12 cellular contexts compared by ENCODE assay signal in the genomic region with DNA sequence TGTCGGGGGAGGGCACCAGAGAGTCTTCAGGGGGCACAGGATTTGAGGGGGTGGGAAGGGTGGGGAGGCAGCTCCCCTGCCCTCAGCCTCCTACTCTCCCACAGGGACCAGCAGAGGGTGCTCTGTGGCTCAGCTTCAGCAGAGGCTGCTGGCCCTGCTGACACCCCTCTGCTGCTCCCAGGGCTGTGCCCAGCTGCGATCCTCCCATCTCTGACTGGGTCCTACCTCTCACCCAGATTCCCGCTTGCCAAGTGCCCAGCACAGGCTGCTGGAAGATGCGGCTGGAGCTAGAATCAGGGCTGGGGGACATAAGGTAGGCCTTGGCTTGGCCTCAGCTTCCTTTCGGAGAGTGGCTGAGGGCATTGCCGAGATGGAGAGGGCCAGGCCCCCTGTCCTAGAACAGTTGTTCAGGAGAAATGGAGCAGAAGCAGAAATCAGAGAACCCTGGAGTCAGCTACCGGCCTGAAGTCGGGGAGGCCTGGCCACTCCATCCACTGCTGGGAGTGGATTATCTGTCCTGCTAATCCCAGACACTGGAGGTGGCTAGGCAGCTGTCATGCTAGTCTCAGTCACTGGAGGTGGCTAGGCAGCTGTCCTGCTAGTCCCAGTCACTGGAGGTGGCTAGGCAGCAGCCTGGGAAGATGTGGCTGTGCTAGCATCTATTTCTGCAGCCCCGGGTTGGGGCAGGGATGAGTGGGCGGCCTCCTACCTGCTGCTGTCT. TPM values are rescaled to one million over a fixed set of nuclear protein-coding genes. Genes with fewer than 3 reads are reported as not detected.
A peak's percentile ranks its signal among the peaks of the same experiment; 100 is the strongest.
DNase-seq lines count a peak whose midpoint lies in the region; ATAC-seq and TF ChIP-seq lines count a peak whose summit lies in the region.
"Had no signal": no experiment of that assay in that cellular context is flagged by ENCODE, and none has a peak within 500 bp of the region (broad histone marks: within the 10 kb centered on the region; RNA-seq: fewer than 3 reads in every experiment).

No MANE protein-coding gene starts in this region.

- H3K4me3 ChIP-seq in DND-41 (ENCODE audit: low read depth in 1 of 2, low read length in 2 of 2) (no peak overlapping the region), HCT116 (replicated peaks in 1 of 2; ENCODE audit: low read depth in 1 of 2, low read length in 2 of 2) (no peak overlapping the region), kidney epithelial cell (ENCODE audit: low read depth, low read length) (no peak overlapping the region)
- H3K4me3 ChIP-seq: tibial nerve had no signal

- H3K9ac ChIP-seq in DND-41 (ENCODE audit: low read depth, low read length) (no peak overlapping the region), HCT116 (ENCODE audit: low read length) (no peak overlapping the region)

- peak; percentile 19 for DNase-seq in DND-41
- no peak for DNase-seq in HCT116 (ENCODE audit: low read depth, low spot score)
- DNase-seq in activated CD8-positive, alpha-beta memory T cell treated with anti-CD3 and anti-CD28 coated beads, Interleukin-2, amount 50 U/mL, for 48 hours = peak; percentile 52
- no peak for DNase-seq in kidney epithelial cell (ENCODE audit: low read depth)
- no peak for DNase-seq in globus pallidus (ENCODE audit: low spot score)
- no peak for DNase-seq in Ammon's horn (ENCODE audit: low spot score)
- DNase-seq in NCI-H1694 treated with DMSO at 0.1 percent for 48 hours (lab: John Stamatoyannopoulos, UW) = no peak
- no peak for DNase-seq in NCI-H1092 treated with DMSO at 0.1 percent for 48 hours (lab: John Stamatoyannopoulos, UW)
- DNase-seq: IMR-90 had no signal

- CTCF ChIA-PET in HCT116 (lab: Charles Lee) = interaction anchor here (0.8 to 1.9 kb wide), 4 partner anchors 8 to 211 kb away, joined by 3 to 12 read pairs (median 4); a partner anchor contains a TSS

- H2AFZ ChIP-seq in DND-41 (ENCODE audit: low read depth, low read length) (no peak overlapping the region), HCT116 (ENCODE audit: low read depth, low read length, poor library complexity, severe bottlenecking) (no peak overlapping the region)

- H3K27me3 ChIP-seq in DND-41 (ENCODE audit: insufficient read depth, low read length, poor library complexity) (no peaks in the 10 kb centered on the region), HCT116 (ENCODE audit: insufficient read depth, low read length) (0 out of 2 replicates have a peak, but pooled peaks cover 4% of the 10 kb centered on the region), kidney epithelial cell (ENCODE audit: control insufficient read depth, insufficient read depth, low read length) (peaks cover 23% of the 10 kb centered on the region)
- H3K27me3 ChIP-seq: tibial nerve had no signal

- H4K20me1 ChIP-seq in DND-41 (ENCODE audit: insufficient read depth, low read length) = peaks cover 8% of the 10 kb centered on the region
- no peaks in the 10 kb centered on the region for H4K20me1 ChIP-seq in HCT116 (ENCODE audit: insufficient read depth)

- RAD21 ChIA-PET in HCT116 (lab: Charles Lee; ENCODE audit: low non-redundant PET in 1 of 2, low total read pairs in 2 of 2, uncharacterized antibody in 2 of 2, unreplicated experiment in 2 of 2) = no interaction called here

- TF ChIP-seq CTCF in DND-41 (IDR thresholded peaks at IDR 0.05; ENCODE audit: borderline replicate concordance, extremely low read depth, low read length, poor library complexity, severe bottlenecking) (peak; percentile 42), HCT116 (IDR thresholded peaks at IDR 0.05 in 2 of 3, conservative IDR thresholded peaks at IDR 0.05 in 1 of 3; ENCODE audit: borderline replicate concordance in 1 of 3, insufficient read depth in 1 of 3, low read depth in 2 of 3, low read length in 2 of 3) (peak; percentile 6 to 23 (median 16); a peak in 3 of 6 replicates), kidney epithelial cell (IDR thresholded peaks at IDR 0.05; ENCODE audit: insufficient read depth, low read length, poor library complexity, severe bottlenecking) (peak; percentile 27)

- no peaks in the 10 kb centered on the region for H3K9me2 ChIP-seq in HCT116 (ENCODE audit: insufficient read depth)

- no TSS peak for BruUV-seq in HCT116 (replicated peaks; lab: Mats Ljungman, UMichigan)

- POLR2A ChIA-PET in HCT116 (lab: Charles Lee) = interaction anchor here (1.1 kb wide), 1 partner anchor 88 kb away, joined by 3 read pairs; no protein-coding TSS in a partner anchor

- peak; percentile 44 for TF ChIP-seq RAD21 in HCT116 (IDR thresholded peaks at IDR 0.05; ENCODE audit: low read depth)

- H3K79me2 ChIP-seq in DND-41 (ENCODE audit: insufficient read depth, low read length) = no peaks in the 10 kb centered on the region
- no peaks in the 10 kb centered on the region for H3K79me2 ChIP-seq in HCT116 (ENCODE audit: insufficient read depth, low read length)

- H3K36me3 ChIP-seq in DND-41 (ENCODE audit: insufficient read depth, low read length) = no peaks in the 10 kb centered on the region
- no peaks in the 10 kb centered on the region for H3K36me3 ChIP-seq in HCT116 (ENCODE audit: control insufficient read depth in 1 of 2, insufficient read depth in 2 of 2, low read length in 2 of 2)
- H3K36me3 ChIP-seq in kidney epithelial cell (ENCODE audit: control insufficient read depth, insufficient read depth, low read length) = peaks cover 1% of the 10 kb centered on the region

- H3K9me3 ChIP-seq in DND-41 (ENCODE audit: insufficient read depth, low read length, severe bottlenecking) (no peaks in the 10 kb centered on the region), HCT116 (ENCODE audit: control insufficient read depth in 1 of 2, insufficient read depth in 1 of 2, low read depth in 1 of 2, low read length in 2 of 2) (no peaks in the 10 kb centered on the region)
- H3K9me3 ChIP-seq: tibial nerve had no signal

- no peak for TF ChIP-seq POLR2A in HCT116 (IDR thresholded peaks at IDR 0.05; ENCODE audit: borderline replicate concordance, extremely low read depth, insufficient read depth, insufficient read length)

- ATAC-seq in DND-41 (ENCODE audit: insufficient read depth, low read depth) (peak; percentile 60), HCT116 (peak; percentile 84)
- ATAC-seq: Panc1 had no signal

- no peak overlapping the region for H3K27ac ChIP-seq in DND-41 (ENCODE audit: low read length)
- no peak overlapping the region for H3K27ac ChIP-seq in HCT116 (ENCODE audit: low read depth, low read length)
- H3K27ac ChIP-seq: epithelial cell of prostate, tibial nerve had no signal

- intact Hi-C loops in HCT116 (cut with micrococcal nuclease) = no loop called here

- H3K4me1 ChIP-seq in DND-41 (ENCODE audit: insufficient read depth, low read length) = no peaks in the 10 kb centered on the region
- no peaks in the 10 kb centered on the region for H3K4me1 ChIP-seq in HCT116 (ENCODE audit: control insufficient read depth in 1 of 2, insufficient read depth in 2 of 2, low read length in 2 of 2)

- H3K4me2 ChIP-seq in DND-41 (ENCODE audit: insufficient read depth, low read length) = no peak overlapping the region
- no peak overlapping the region for H3K4me2 ChIP-seq in HCT116 (ENCODE audit: low read length)

TF ChIP-seq in HCT116, 20 proteins besides CTCF, POLR2A, EP300 and RAD21 (continues in another document):
- TF ChIP-seq ELF1 (IDR thresholded peaks at IDR 0.05; ENCODE audit: borderline replicate concordance, low read depth) = no peak
- no peak for TF ChIP-seq TCF7L2 (IDR thresholded peaks at IDR 0.05; ENCODE audit: borderline replicate concordance, extremely low read depth, insufficient read depth, insufficient read length)
- TF ChIP-seq YY1 (IDR thresholded peaks at IDR 0.05; ENCODE audit: extremely low read depth, insufficient replicate concordance, low read depth, low read length) = no peak
- TF ChIP-seq CBX3 (IDR thresholded peaks at IDR 0.05; ENCODE audit: low read depth) = no peak
- TF ChIP-seq, protein P1, sequence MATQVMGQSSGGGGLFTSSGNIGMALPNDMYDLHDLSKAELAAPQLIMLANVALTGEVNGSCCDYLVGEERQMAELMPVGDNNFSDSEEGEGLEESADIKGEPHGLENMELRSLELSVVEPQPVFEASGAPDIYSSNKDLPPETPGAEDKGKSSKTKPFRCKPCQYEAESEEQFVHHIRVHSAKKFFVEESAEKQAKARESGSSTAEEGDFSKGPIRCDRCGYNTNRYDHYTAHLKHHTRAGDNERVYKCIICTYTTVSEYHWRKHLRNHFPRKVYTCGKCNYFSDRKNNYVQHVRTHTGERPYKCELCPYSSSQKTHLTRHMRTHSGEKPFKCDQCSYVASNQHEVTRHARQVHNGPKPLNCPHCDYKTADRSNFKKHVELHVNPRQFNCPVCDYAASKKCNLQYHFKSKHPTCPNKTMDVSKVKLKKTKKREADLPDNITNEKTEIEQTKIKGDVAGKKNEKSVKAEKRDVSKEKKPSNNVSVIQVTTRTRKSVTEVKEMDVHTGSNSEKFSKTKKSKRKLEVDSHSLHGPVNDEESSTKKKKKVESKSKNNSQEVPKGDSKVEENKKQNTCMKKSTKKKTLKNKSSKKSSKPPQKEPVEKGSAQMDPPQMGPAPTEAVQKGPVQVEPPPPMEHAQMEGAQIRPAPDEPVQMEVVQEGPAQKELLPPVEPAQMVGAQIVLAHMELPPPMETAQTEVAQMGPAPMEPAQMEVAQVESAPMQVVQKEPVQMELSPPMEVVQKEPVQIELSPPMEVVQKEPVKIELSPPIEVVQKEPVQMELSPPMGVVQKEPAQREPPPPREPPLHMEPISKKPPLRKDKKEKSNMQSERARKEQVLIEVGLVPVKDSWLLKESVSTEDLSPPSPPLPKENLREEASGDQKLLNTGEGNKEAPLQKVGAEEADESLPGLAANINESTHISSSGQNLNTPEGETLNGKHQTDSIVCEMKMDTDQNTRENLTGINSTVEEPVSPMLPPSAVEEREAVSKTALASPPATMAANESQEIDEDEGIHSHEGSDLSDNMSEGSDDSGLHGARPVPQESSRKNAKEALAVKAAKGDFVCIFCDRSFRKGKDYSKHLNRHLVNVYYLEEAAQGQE (IDR thresholded peaks at IDR 0.05; ENCODE audit: low read depth) = no peak
- TF ChIP-seq SP1 (IDR thresholded peaks at IDR 0.05; ENCODE audit: low read depth) = no peak

RNA-seq across cellular contexts. Expression of a gene that starts 3.9 kb away (rescaled TPM):
- total RNA-seq in HCT116 (2021; ENCODE audit: unreplicated experiment) (0.32 TPM), kidney epithelial cell (not detected in 2 replicates)
- 0.04 and 0.10 TPM in 2 replicates for polyA plus RNA-seq in HCT116 (2012)

RNA-seq across cellular contexts. Expression of a gene that starts 39.7 kb away (rescaled TPM):
- total RNA-seq in HCT116 (2021; ENCODE audit: unreplicated experiment) (36.0 TPM), kidney epithelial cell (75.7 and 78.1 TPM in 2 replicates)
- polyA plus RNA-seq in HCT116 (2012) = 50.5 and 52.8 TPM in 2 replicates

Comparison
In these comparisons a context has a peak if more than half of its experiments do, and no peak if none do; other contexts are left out.
1. DNase-seq: peak in DND-41 (single experiment) and activated CD8-positive, alpha-beta memory T cell treated with anti-CD3 and anti-CD28 coated beads, Interleukin-2, amount 50 U/mL, for 48 hours (single experiment); none in HCT116 (single experiment), kidney epithelial cell (single experiment), globus pallidus (single experiment), Ammon's horn (single experiment), NCI-H1694 treated with DMSO at 0.1 percent for 48 hours (single experiment) and NCI-H1092 treated with DMSO at 0.1 percent for 48 hours (single experiment).
2. Peak in every context shown above with its lines, with median percentiles within 50 percentile points of each other: CTCF ChIP-seq.